In genomic region chr6:3386374-3386857, GRCh38 we compare ENCODE assay signal across 19 cellular contexts.
DNase-seq lines count a peak whose midpoint lies in the region; ATAC-seq, FAIRE-seq and TF ChIP-seq lines count a peak whose summit lies in the region.
"Had no signal": no experiment of that assay in that cellular context is flagged by ENCODE, and none has a peak within 500 bp of the region (broad histone marks: within the 10 kb centered on the region; RNA-seq: fewer than 3 reads in every experiment).

No MANE protein-coding gene starts in this region.

- no peak for TF ChIP-seq POLR2A in transverse colon (IDR thresholded peaks at IDR 0.05)

- H3K9me3 ChIP-seq in right cardiac atrium (ENCODE audit: control insufficient read depth, low read length) (no peaks in the 10 kb centered on the region), transverse colon (no peaks in the 10 kb centered on the region)
- H3K9me3 ChIP-seq: neutrophil, testis had no signal

- no peaks in the 10 kb centered on the region for H3K36me3 ChIP-seq in transverse colon
- H3K36me3 ChIP-seq: brain microvascular endothelial cell, neutrophil had no signal

- intact Hi-C loops in Right ventricle myocardium superior (cut with DNase I), result no loop called here
- intact Hi-C loops in right cardiac atrium (cut with DNase I), result no loop called here
- intact Hi-C loops in head of caudate nucleus (cut with DNase I), result loop anchor here (5.0 kb wide), 1 partner anchor 71 kb away; the partner anchor contains the start of gene SLC22A23
- intact Hi-C loops in transverse colon (cut with DNase I; ENCODE audit: low total_unique reads), result no loop called here

- DNase-seq in Right ventricle myocardium superior (peak; percentile 47), right cardiac atrium (no peak), head of caudate nucleus (peak; percentile 85 to 98 (median 94)), pons (ENCODE audit: low spot score) (peak; percentile 99), transverse colon (no peak), urothelium cell line (ENCODE audit: low spot score) (no peak), GM13977 (ENCODE audit: low spot score) (no peak)
- no peak for DNase-seq in activated naive CD4-positive, alpha-beta T cell treated with anti-CD3 and anti-CD28 coated beads, Interleukin-2, amount 50 U/mL, for 16 hours
- DNase-seq: activated CD4-positive, alpha-beta T cell treated with anti-CD3 and anti-CD28 coated beads for 48 hours; activated naive CD4-positive, alpha-beta T cell treated with anti-CD3 and anti-CD28 coated beads, Interleukin-2, amount 10 ng/mL, durations not matched to agents 7 days and 5 days; brain microvascular endothelial cell; effector memory CD4-positive, alpha-beta T cell; MM.1S; NCI-H2029; NCI-H510A treated with DMSO at 0.1 percent for 48 hours; testis had no signal

- ATAC-seq in Right ventricle myocardium superior (ENCODE audit: poor library complexity) (no peak), right cardiac atrium (no peak)

- H3K27ac ChIP-seq in right cardiac atrium (ENCODE audit: low read length) (no peak overlapping the region), transverse colon (peak overlapping the region; percentile 51 to 78 (median 76))
- H3K27ac ChIP-seq: brain microvascular endothelial cell, neutrophil, SK-N-MC, testis had no signal

- 90% methylated on average over 11 of the region's 11 CpGs for WGBS in right cardiac atrium
- 77 to 78% methylated on average over 3 to 8 of the region's 11 CpGs for WGBS in transverse colon (ENCODE audit: low coverage in 1 of 2), 2 donors

- H3K4me1 ChIP-seq in right cardiac atrium (ENCODE audit: control insufficient read depth, insufficient read depth, low read length) (no peaks in the 10 kb centered on the region), transverse colon (peaks cover 26 to 86% (median 59%) of the 10 kb centered on the region in 4 donors)

- TF ChIP-seq EP300 in transverse colon (IDR thresholded peaks at IDR 0.05; ENCODE audit: low read depth), result no peak

- no peaks in the 10 kb centered on the region for H3K27me3 ChIP-seq in right cardiac atrium (ENCODE audit: control insufficient read depth, insufficient read depth)
- H3K27me3 ChIP-seq in transverse colon, result no peaks in the 10 kb centered on the region
- H3K27me3 ChIP-seq: brain microvascular endothelial cell, testis had no signal

- no peak for FAIRE-seq in urothelium cell line (lab: Jason Lieb, UNC)
- FAIRE-seq: H54 had no signal

- H3K4me3 ChIP-seq in right cardiac atrium (ENCODE audit: low read length) (no peak overlapping the region), transverse colon (no peak overlapping the region)
- H3K4me3 ChIP-seq: SK-N-MC, testis had no signal

- TF ChIP-seq CTCF in transverse colon (IDR thresholded peaks at IDR 0.05) (no peak), GM13977 (IDR thresholded peaks at IDR 0.05; ENCODE audit: extremely low read depth, insufficient read depth, missing control alignments) (no peak)

- in situ Hi-C loops in transverse colon (cut with MboI; ENCODE audit: low pct_ligation_motif_present in 1 of 4, low pct_unique_long_range_greater_than_20kb in 1 of 4, low sequenced_read_pairs in 3 of 4), result no loop called here
- in situ Hi-C loops in GM13977 (cut with MboI; ENCODE audit: low pct_unique_long_range_greater_than_20kb, low sequenced_read_pairs, unreplicated experiment), result no loop called here

Comparison
In these comparisons a context has a peak if more than half of its experiments do, and no peak if none do; other contexts are left out.
1. DNase-seq: peak in Right ventricle myocardium superior (single experiment), head of caudate nucleus (42 of 42) and pons (single experiment); none in right cardiac atrium (0 of 3), transverse colon (single experiment), urothelium cell line (single experiment), GM13977 (single experiment) and activated naive CD4-positive, alpha-beta T cell treated with anti-CD3 and anti-CD28 coated beads, Interleukin-2, amount 50 U/mL, for 16 hours (single experiment).